In the genomic region with DNA sequence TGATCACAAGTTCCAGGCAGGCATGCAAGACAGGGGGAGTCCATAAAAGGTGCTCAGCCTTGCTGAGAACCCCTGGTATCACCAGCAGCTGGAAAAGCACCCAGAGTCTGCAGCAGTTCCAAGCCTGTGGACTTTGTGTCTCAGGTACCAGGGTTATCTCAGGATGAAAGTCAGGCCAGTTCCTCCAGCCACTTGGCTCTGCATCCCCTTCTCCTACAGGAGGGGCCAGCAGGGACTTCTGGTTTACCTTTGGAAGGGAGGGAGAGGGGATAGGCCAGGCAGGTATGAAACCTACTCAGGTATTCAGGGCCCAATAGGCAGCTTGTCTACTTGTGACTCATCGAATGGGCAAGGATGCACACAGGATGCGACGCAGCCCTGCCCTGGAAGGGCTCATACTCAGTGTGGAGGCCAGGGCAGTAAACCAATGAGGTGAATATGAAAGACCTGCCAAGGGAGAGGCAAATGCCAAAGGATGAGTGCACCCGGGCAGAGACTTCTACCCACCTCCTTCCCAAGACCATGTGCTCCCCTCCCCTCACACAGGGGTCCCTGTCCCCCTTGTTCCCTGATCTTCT, we compare ENCODE assay signal across 1 cellular context.
TF ChIP-seq lines count a peak whose summit lies in the region.

No MANE protein-coding gene starts in this region.

TF ChIP-seq in HepG2, 621 proteins besides CTCF, POLR2A, EP300 and RAD21 (continued from another document):
- TF ChIP-seq ZHX2 (IDR thresholded peaks at IDR 0.05; ENCODE audit: low read depth) = no peak
- TF ChIP-seq ZHX2 (CRISPR knock-in tag; IDR thresholded peaks at IDR 0.05; ENCODE audit: borderline replicate concordance) = no peak
- TF ChIP-seq ZNF619 (CRISPR knock-in tag; IDR thresholded peaks at IDR 0.05) = no peak
- TF ChIP-seq ZKSCAN5 (CRISPR knock-in tag; IDR thresholded peaks at IDR 0.05) = no peak
